8 cellular contexts compared by ENCODE assay signal in genomic region chr3:132317229-132317948, GRCh38. TPM values are rescaled to one million over a fixed set of nuclear protein-coding genes. Genes with fewer than 3 reads are reported as not detected.
DNase-seq lines count a peak whose midpoint lies in the region; ATAC-seq and TF ChIP-seq lines count a peak whose summit lies in the region.

TSS of gene ACP3 (plus strand) at chr3:132317407. CDS start at chr3:132317457, 50 bp downstream.

- peak within 1 kb of the TSS; percentile 68 to 83 (median 76) for H3K27ac ChIP-seq in transverse colon

- no peak for TF ChIP-seq EP300 in transverse colon (IDR thresholded peaks at IDR 0.05; ENCODE audit: low read depth)

- H3K36me3 ChIP-seq in Loucy (ENCODE audit: insufficient read depth, low read length) (no peaks in the 10 kb centered on the region), transverse colon (no peaks in the 10 kb centered on the region)

- ATAC-seq in GM19035 (IDR thresholded peaks at IDR 0.05; ENCODE audit: unreplicated experiment) (peak; percentile 55), GM18505 (IDR thresholded peaks at IDR 0.05; ENCODE audit: unreplicated experiment) (no peak)

- H3K4me3 ChIP-seq in Loucy (ENCODE audit: low read length, poor library complexity, severe bottlenecking) (no peak within 1 kb of the TSS), astrocyte of the spinal cord (ENCODE audit: low read depth, low read length) (no peak within 1 kb of the TSS), transverse colon (peak within 1 kb of the TSS in 3 of 4 donors; percentile 10 to 32 (median 11))

- TF ChIP-seq CTCF in Loucy (conservative IDR thresholded peaks at IDR 0.05; ENCODE audit: low read length) (no peak), astrocyte of the spinal cord (IDR thresholded peaks at IDR 0.05; ENCODE audit: low read depth, low read length) (no peak), transverse colon (IDR thresholded peaks at IDR 0.05) (no peak)

- peak within 1 kb of the TSS; percentile 29 for H3K4me2 ChIP-seq in Loucy (ENCODE audit: low read depth, low read length, poor library complexity, severe bottlenecking)

- H3K9me2 ChIP-seq in Loucy (replicated peaks; ENCODE audit: low read depth, low read length), result no peaks in the 10 kb centered on the region

- no peaks in the 10 kb centered on the region for H4K20me1 ChIP-seq in Loucy (ENCODE audit: insufficient read depth, low read length, poor library complexity, severe bottlenecking)

- peak; percentile 15 for TF ChIP-seq POLR2A in transverse colon (IDR thresholded peaks at IDR 0.05)
- TF ChIP-seq POLR2A in GM18505 (IDR thresholded peaks at IDR 0.05; ENCODE audit: borderline replicate concordance, extremely low read depth, insufficient read depth, insufficient read length), result no peak

- in situ Hi-C loops in astrocyte of the spinal cord (cut with HindIII; ENCODE audit: low sequenced_read_pairs) (no loop called here), transverse colon (cut with MboI; ENCODE audit: low pct_ligation_motif_present in 1 of 4, low pct_unique_long_range_greater_than_20kb in 1 of 4, low sequenced_read_pairs in 3 of 4) (no loop called here)

- H3F3A ChIP-seq in Loucy (ENCODE audit: low read depth), result no peaks in the 10 kb centered on the region

- DNase-seq in astrocyte of the spinal cord (ENCODE audit: low read depth, low spot score) (peak; percentile 83), islet precursor cell (peak; percentile 66), transverse colon (peak; percentile 15), NCI-H2107 (lab: John Stamatoyannopoulos, UW) (no peak)
- no peak for DNase-seq in activated CD8-positive, alpha-beta memory T cell treated with anti-CD3 and anti-CD28 coated beads, Interleukin-2, amount 50 U/mL, for 4 hours

- H3K9me3 ChIP-seq in Loucy (ENCODE audit: insufficient read depth, low read depth, low read length) (no peaks in the 10 kb centered on the region), transverse colon (no peaks in the 10 kb centered on the region)

- H3K79me2 ChIP-seq in Loucy (ENCODE audit: insufficient read depth, low read length), result no peaks in the 10 kb centered on the region

- no peaks in the 10 kb centered on the region for H3K27me3 ChIP-seq in Loucy (ENCODE audit: insufficient read depth, low read length, poor library complexity, severe bottlenecking)
- no peaks in the 10 kb centered on the region for H3K27me3 ChIP-seq in transverse colon

- intact Hi-C loops in transverse colon (cut with DNase I; ENCODE audit: low total_unique reads), result no loop called here

- H3K9ac ChIP-seq in Loucy (ENCODE audit: low read depth, low read length, poor library complexity, severe bottlenecking), result no peak within 1 kb of the TSS

- 10 to 11% methylated on average over 5 to 6 of the region's 6 CpGs for WGBS in transverse colon (ENCODE audit: low coverage in 1 of 2), 2 donors

- H3K4me1 ChIP-seq in Loucy (ENCODE audit: insufficient read depth, low read length, poor library complexity, severe bottlenecking) (peaks cover 9% of the 10 kb centered on the region), transverse colon (peaks cover 0 to 24% (median 7%) of the 10 kb centered on the region in 4 donors)

- H2AFZ ChIP-seq in Loucy (ENCODE audit: low read length), result peak within 1 kb of the TSS; percentile 34; the same call in 1 of the 2 replicates

RNA-seq across cellular contexts. Expression of gene ACP3, which starts in this region (rescaled TPM):
- total RNA-seq in transverse colon, result 10 to 100 TPM in 1 of 4 donors, 1 to 10 TPM in 3; 3.4 to 22.7 (median 7.6) TPM

Comparison
In these comparisons a context has a peak if more than half of its experiments do, and no peak if none do; other contexts are left out.
1. H3K4me3 ChIP-seq: peak in transverse colon (3 of 4); none in Loucy (single experiment) and astrocyte of the spinal cord (single experiment).
2. DNase-seq: peak in astrocyte of the spinal cord (single experiment), islet precursor cell (single experiment) and transverse colon (single experiment); none in activated CD8-positive, alpha-beta memory T cell treated with anti-CD3 and anti-CD28 coated beads, Interleukin-2, amount 50 U/mL, for 4 hours (single experiment) and NCI-H2107 (single experiment).